12 cellular contexts compared by ENCODE assay signal in genomic region chr4:156779774-156780173, GRCh38.
A peak's percentile ranks its signal among the peaks of the same experiment; 100 is the strongest.
DNase-seq lines count a peak whose midpoint lies in the region; ATAC-seq and TF ChIP-seq lines count a peak whose summit lies in the region.
"Had no signal": no experiment of that assay in that cellular context is flagged by ENCODE, and none has a peak within 500 bp of the region (broad histone marks: within the 10 kb centered on the region; RNA-seq: fewer than 3 reads in every experiment).

No MANE protein-coding gene starts in this region.

- POLR2A ChIA-PET in MCF 10A (lab: Yijun Ruan, JAX), result interaction anchor here (1.1 to 5.6 kb wide), 3 partner anchors 8 to 20 kb away, joined by 3 to 60 read pairs (median 5); no protein-coding TSS in a partner anchor

- H3K9me3 Mint-ChIP-seq in MCF 10A (ENCODE audit: unreplicated experiment), result peaks cover 5% of the 10 kb centered on the region

- no peaks in the 10 kb centered on the region for H3K27me3 Mint-ChIP-seq in MCF 10A (ENCODE audit: insufficient read depth, unreplicated experiment)

- TF ChIP-seq CTCF in MCF 10A (IDR thresholded peaks at IDR 0.05; ENCODE audit: unreplicated experiment) (no peak), breast epithelium (IDR thresholded peaks at IDR 0.05) (no peak), astrocyte of the cerebellum (IDR thresholded peaks at IDR 0.05; ENCODE audit: low read depth, low read length, missing control alignments) (no peak)

- DNase-seq in MCF 10A (ENCODE audit: unreplicated experiment) (peak; percentile 59), breast epithelium (ENCODE audit: low spot score in 2 of 2) (no peak), astrocyte of the cerebellum (ENCODE audit: low read depth) (peak; percentile 91), islet precursor cell (peak; percentile 64), NCI-H345 (lab: John Stamatoyannopoulos, UW) (no peak), left ventricle myocardium superior (no peak), NCI-H2196 (lab: John Stamatoyannopoulos, UW; ENCODE audit: unreplicated experiment) (no peak)
- DNase-seq: 8988T, natural killer cell, SIG-M5, testis had no signal

- no peak overlapping the region for H3K27ac ChIP-seq in breast epithelium
- H3K27ac ChIP-seq: testis had no signal

- no peaks in the 10 kb centered on the region for H3K27me3 ChIP-seq in breast epithelium
- H3K27me3 ChIP-seq: testis had no signal

- no peaks in the 10 kb centered on the region for H3K36me3 ChIP-seq in breast epithelium

- no peaks in the 10 kb centered on the region for H3K4me1 ChIP-seq in breast epithelium
- H3K4me1 ChIP-seq: testis had no signal

- intact Hi-C loops in MCF 10A (cut with micrococcal nuclease) (loop anchor here (2.0 to 10.0 kb wide), 3 partner anchors 19 to 345 kb away; no protein-coding TSS in a partner anchor), breast epithelium (cut with DNase I; ENCODE audit: low total_unique reads) (no loop called here), left ventricle myocardium superior (cut with micrococcal nuclease) (no loop called here)

- H3K4me1 Mint-ChIP-seq in MCF 10A (ENCODE audit: insufficient read depth, unreplicated experiment), result peaks cover 48% of the 10 kb centered on the region
- H3K4me1 Mint-ChIP-seq: natural killer cell had no signal

- in situ Hi-C loops in astrocyte of the cerebellum (cut with HindIII; ENCODE audit: low sequenced_read_pairs), result no loop called here

- H3K4me3 ChIP-seq in breast epithelium (no peak overlapping the region), astrocyte of the cerebellum (ENCODE audit: low read depth, low read length) (no peak overlapping the region)
- H3K4me3 ChIP-seq: testis had no signal

- no peak for ATAC-seq in left ventricle myocardium superior
- no peak for ATAC-seq in HG03159 (IDR thresholded peaks at IDR 0.05; ENCODE audit: unreplicated experiment)
- ATAC-seq: natural killer cell had no signal

- peak overlapping the region; percentile 20 for H3K4me3 Mint-ChIP-seq in MCF 10A (ENCODE audit: unreplicated experiment)
- H3K4me3 Mint-ChIP-seq: natural killer cell had no signal

- CTCF ChIA-PET in MCF 10A (lab: Yijun Ruan, JAX), result interaction anchor here (1.1 kb wide), 1 partner anchor 188 kb away, joined by 3 read pairs; no protein-coding TSS in a partner anchor

- peak overlapping the region; percentile 52 for H3K27ac Mint-ChIP-seq in MCF 10A (ENCODE audit: low read depth, unreplicated experiment)
- H3K27ac Mint-ChIP-seq: natural killer cell had no signal

- H3K36me3 Mint-ChIP-seq in MCF 10A (ENCODE audit: insufficient read depth, unreplicated experiment), result peaks cover 7% of the 10 kb centered on the region

- no peak for TF ChIP-seq POLR2A in breast epithelium (IDR thresholded peaks at IDR 0.05)

- H3K9me3 ChIP-seq in breast epithelium, result no peaks in the 10 kb centered on the region
- H3K9me3 ChIP-seq: testis had no signal

- no TSS peak for BruUV-seq in MCF 10A (replicated peaks; lab: Mats Ljungman, UMichigan)

Comparison
In these comparisons a context has a peak if more than half of its experiments do, and no peak if none do; other contexts are left out.
1. DNase-seq: peak in MCF 10A (single experiment), astrocyte of the cerebellum (single experiment) and islet precursor cell (single experiment); none in breast epithelium (0 of 2), NCI-H345 (single experiment), left ventricle myocardium superior (single experiment) and NCI-H2196 (single experiment).